Comparison of ENCODE assay signal across 8 cellular contexts in genomic region chr1:32071758-32072621, GRCh38. TPM values are rescaled to one million over a fixed set of nuclear protein-coding genes. Genes with fewer than 3 reads are reported as not detected.
DNase-seq lines count a peak whose midpoint lies in the region; ATAC-seq and TF ChIP-seq lines count a peak whose summit lies in the region.

No MANE protein-coding gene starts in this region.

- CTCF ChIA-PET in OCI-LY7 (lab: Charles Lee; ENCODE audit: unreplicated experiment): interaction anchor here (1.5 kb wide), 1 partner anchor 36 kb away, joined by 6 read pairs; the partner anchor contains the start of gene KPNA6

- H3K27me3 ChIP-seq in heart right ventricle (no peaks in the 10 kb centered on the region), dorsolateral prefrontal cortex (no peaks in the 10 kb centered on the region)

- TF ChIP-seq CTCF in heart right ventricle (IDR thresholded peaks at IDR 0.05): no peak
- no peak for TF ChIP-seq CTCF in OCI-LY7 (conservative IDR thresholded peaks at IDR 0.05; ENCODE audit: low read length)
- no peak for TF ChIP-seq CTCF in dorsolateral prefrontal cortex (IDR thresholded peaks at IDR 0.05 in 54 of 56, conservative IDR thresholded peaks at IDR 0.05 in 2 of 56; ENCODE audit: low read depth in 1 of 56, partially characterized antibody in 56 of 56)
- TF ChIP-seq CTCF in natural killer cell (IDR thresholded peaks at IDR 0.05): no peak

- TSS peak; percentile 97 for BruUV-seq in OCI-LY7 (replicated peaks; lab: Mats Ljungman, UMichigan)

- H3K4me3 Mint-ChIP-seq in natural killer cell: peak overlapping the region; percentile 97

- peaks cover 25 to 29% of the 10 kb centered on the region in 2 donors for H3K4me1 Mint-ChIP-seq in natural killer cell

- H3K36me3 Mint-ChIP-seq in natural killer cell: no peaks in the 10 kb centered on the region

- H3K27ac Mint-ChIP-seq in natural killer cell: peak overlapping the region; percentile 87 to 89

- ATAC-seq in heart right ventricle (no peak), left cardiac atrium (no peak), natural killer cell (no peak), HG03135 (IDR thresholded peaks at IDR 0.05; ENCODE audit: unreplicated experiment) (no peak), HG03139 (IDR thresholded peaks at IDR 0.05; ENCODE audit: unreplicated experiment) (no peak)

- H3K36me3 ChIP-seq in heart right ventricle: peaks cover 0 to 23% (median 10%) of the 10 kb centered on the region in 9 donors
- peaks cover 24% of the 10 kb centered on the region for H3K36me3 ChIP-seq in OCI-LY7 (ENCODE audit: insufficient read depth, low read length)

- H2AFZ ChIP-seq in OCI-LY7 (ENCODE audit: low read length): peak overlapping the region; percentile 88

- peak overlapping the region; percentile 87 for H3K4me2 ChIP-seq in OCI-LY7 (ENCODE audit: low read length)

- no peak for DNase-seq in heart right ventricle
- DNase-seq in left cardiac atrium: no peak
- peak; percentile 21 for DNase-seq in OCI-LY7 (ENCODE audit: low spot score)
- DNase-seq in dorsolateral prefrontal cortex: no peak
- no peak for DNase-seq in natural killer cell
- no peak for DNase-seq in NCI-H1105 (lab: John Stamatoyannopoulos, UW)

- no peaks in the 10 kb centered on the region for H3K9me3 Mint-ChIP-seq in natural killer cell

- H3K27me3 Mint-ChIP-seq in natural killer cell (ENCODE audit: low read depth in 2 of 2): no peaks in the 10 kb centered on the region

- H3K4me3 ChIP-seq in heart right ventricle: peak overlapping the region; percentile 53 to 83 (median 67)
- peak overlapping the region; percentile 77 for H3K4me3 ChIP-seq in OCI-LY7 (ENCODE audit: low read depth, low read length, poor library complexity, severe bottlenecking)
- H3K4me3 ChIP-seq in dorsolateral prefrontal cortex: peak overlapping the region; percentile 59 to 96 (median 81)

- 14% methylated on average over 14 of the region's 14 CpGs for WGBS in heart right ventricle, 2 donors

- H3K4me1 ChIP-seq in heart right ventricle: peaks cover 5 to 66% (median 22%) of the 10 kb centered on the region in 9 donors
- peaks cover 22% of the 10 kb centered on the region for H3K4me1 ChIP-seq in OCI-LY7 (ENCODE audit: insufficient read depth, low read length, poor library complexity, severe bottlenecking)

- POLR2A ChIA-PET in OCI-LY7 (lab: Charles Lee): interaction anchor here (0.5 to 3.7 kb wide), 8 partner anchors 10 to 266 kb away, joined by 3 to 27 read pairs (median 4); partner anchors contain the start of genes CCDC28B and KPNA6

- no peaks in the 10 kb centered on the region for H3K9me2 ChIP-seq in OCI-LY7 (ENCODE audit: insufficient read depth, low read length)

- peaks cover 15% of the 10 kb centered on the region for H3K79me2 ChIP-seq in OCI-LY7 (ENCODE audit: insufficient read depth, low read depth, low read length)

- H3K27ac ChIP-seq in heart right ventricle (peak overlapping the region; percentile 3 to 95 (median 89)), OCI-LY7 (ENCODE audit: low read depth, low read length, poor library complexity, severe bottlenecking) (peak overlapping the region; percentile 81), dorsolateral prefrontal cortex (peak overlapping the region; percentile 61 to 99 (median 96))

- intact Hi-C loops in heart right ventricle (cut with DNase I) (loop anchor here in 3 of 10 donors (2.0 to 5.0 kb wide), 3 partner anchors 35 to 60 kb away; partner anchors contain the start of genes KPNA6 (in 3 of the 3) and KHDRBS1 (in 1 of the 3)), left cardiac atrium (cut with DNase I) (no loop called here), OCI-LY7 (cut with micrococcal nuclease; ENCODE audit: unreplicated experiment) (loop anchor here (1.0 to 5.0 kb wide), 3 partner anchors 109 to 745 kb away; partner anchors contain the start of genes HDAC1, S100PBP and YARS1), dorsolateral prefrontal cortex (cut with DNase I) (loop anchor here (1.0 to 5.0 kb wide), 4 partner anchors 35 to 107 kb away; partner anchors contain the start of genes KHDRBS1 (in 2 of the 2), KPNA6 (in 2 of the 2) and TXLNA (in 1 of the 2)), natural killer cell (cut with micrococcal nuclease) (loop anchor here (1.0 to 2.0 kb wide), 3 partner anchors 36 to 129 kb away; partner anchors contain the start of genes CCDC28B, KHDRBS1 and KPNA6)

- H3K9me3 ChIP-seq in heart right ventricle: no peaks in the 10 kb centered on the region
- H3K9me3 ChIP-seq in OCI-LY7 (ENCODE audit: low read length): no peaks in the 10 kb centered on the region

- H4K20me1 ChIP-seq in OCI-LY7 (ENCODE audit: insufficient read depth, low read length): 0 out of 2 replicates have a peak, but pooled peaks cover 4% of the 10 kb centered on the region

RNA-seq across cellular contexts. Expression of gene TMEM39B, which starts 0.7 kb away (rescaled TPM):
- total RNA-seq in heart right ventricle (10 to 100 TPM in 1 of 10 donors, 1 to 10 TPM in 9; 4.8 to 15.5 (median 6.5) TPM), left cardiac atrium (1 to 10 TPM; 8.2 to 9.5 TPM), OCI-LY7 (2022) (35.9 and 38.8 TPM in 2 replicates), dorsolateral prefrontal cortex (10 to 100 TPM; 14.3 to 30.7 (median 20.7) TPM), natural killer cell (10 to 100 TPM; 13.3 to 17.1 (median 15.8) TPM)
- 1 to 10 TPM; 7.2 to 7.5 TPM for polyA plus RNA-seq in heart right ventricle
- total RNA-seq in OCI-LY7 (2014; rRNA removed; shearing (Covaris generic)): 10.0 and 11.3 TPM in 2 replicates

RNA-seq across cellular contexts. Expression of gene KPNA6, which starts 35.9 kb away (rescaled TPM):
- total RNA-seq in heart right ventricle (10 to 100 TPM; 73.0 to 92.5 (median 82.6) TPM), left cardiac atrium (10 to 100 TPM; 59.3 to 73.3 TPM), OCI-LY7 (2022) (36.3 and 40.7 TPM in 2 replicates), dorsolateral prefrontal cortex (10 to 100 TPM; 49.7 to 98.8 (median 74.6) TPM), natural killer cell (10 to 100 TPM; 48.6 to 59.0 (median 52.8) TPM)
- polyA plus RNA-seq in heart right ventricle: 10 to 100 TPM; 10.2 to 11.3 TPM
- 16.6 and 19.5 TPM in 2 replicates for total RNA-seq in OCI-LY7 (2014; rRNA removed; shearing (Covaris generic))

RNA-seq across cellular contexts. Expression of gene KHDRBS1, which starts 58.3 kb away (rescaled TPM):
- 10 to 100 TPM; 64.6 to 78.3 (median 67.1) TPM for total RNA-seq in heart right ventricle
- 10 to 100 TPM; 33.2 to 41.2 TPM for polyA plus RNA-seq in heart right ventricle
- total RNA-seq in left cardiac atrium: 10 to 100 TPM; 57.2 to 76.6 TPM
- 87.7 and 94.7 TPM in 2 replicates for total RNA-seq in OCI-LY7 (2014; rRNA removed; shearing (Covaris generic))
- total RNA-seq in OCI-LY7 (2022): 200 and 220 TPM in 2 replicates
- 100 to 1,000 TPM in 1 of 120 experiments, 10 to 100 TPM in 119; 50.0 to 101 (median 75.5) TPM for total RNA-seq in dorsolateral prefrontal cortex
- 100 to 1,000 TPM; 107 to 112 (median 109) TPM for total RNA-seq in natural killer cell

Comparison
In these comparisons a context has a peak if more than half of its experiments do, and no peak if none do; other contexts are left out.
1. intact Hi-C loops: an anchor here in OCI-LY7 (1.0 to 5.0 kb wide), dorsolateral prefrontal cortex (1.0 to 5.0 kb wide) and natural killer cell (1.0 to 2.0 kb wide); none called in left cardiac atrium.